Comparison of ENCODE assay signal across 1 cellular context in the genomic region with DNA sequence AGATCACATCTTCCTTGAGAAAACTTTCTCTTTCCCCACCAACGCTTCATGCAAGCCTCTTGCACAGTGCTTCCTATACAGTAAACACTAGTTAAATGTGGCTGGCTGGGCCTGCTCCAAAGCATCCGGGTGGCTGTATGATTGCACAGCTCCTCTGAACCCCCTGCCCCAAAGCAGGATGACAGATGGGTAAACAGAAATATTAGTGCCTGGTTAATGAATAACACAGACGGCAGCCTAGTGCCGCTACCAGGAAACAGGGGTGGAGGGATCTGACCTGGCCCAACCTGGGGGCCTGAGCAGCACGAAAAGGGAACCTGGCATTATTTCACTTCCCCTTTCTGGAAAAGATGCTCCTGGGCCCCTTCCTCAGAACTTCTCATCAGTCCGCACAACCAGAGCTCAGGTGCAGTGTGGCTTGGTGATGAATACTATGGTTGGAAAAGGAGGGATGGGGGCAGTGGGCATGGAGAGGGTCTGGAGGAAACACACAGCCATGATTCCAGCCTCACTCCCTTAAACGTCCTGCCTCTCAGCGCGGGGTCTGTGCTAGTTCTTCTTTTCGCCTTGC.
TF ChIP-seq lines count a peak whose summit lies in the region.

No MANE protein-coding gene starts in this region.

TF ChIP-seq in HepG2, 621 proteins besides CTCF, POLR2A, EP300 and RAD21 (continued from another document and continues in another):
- TF ChIP-seq, protein P1, sequence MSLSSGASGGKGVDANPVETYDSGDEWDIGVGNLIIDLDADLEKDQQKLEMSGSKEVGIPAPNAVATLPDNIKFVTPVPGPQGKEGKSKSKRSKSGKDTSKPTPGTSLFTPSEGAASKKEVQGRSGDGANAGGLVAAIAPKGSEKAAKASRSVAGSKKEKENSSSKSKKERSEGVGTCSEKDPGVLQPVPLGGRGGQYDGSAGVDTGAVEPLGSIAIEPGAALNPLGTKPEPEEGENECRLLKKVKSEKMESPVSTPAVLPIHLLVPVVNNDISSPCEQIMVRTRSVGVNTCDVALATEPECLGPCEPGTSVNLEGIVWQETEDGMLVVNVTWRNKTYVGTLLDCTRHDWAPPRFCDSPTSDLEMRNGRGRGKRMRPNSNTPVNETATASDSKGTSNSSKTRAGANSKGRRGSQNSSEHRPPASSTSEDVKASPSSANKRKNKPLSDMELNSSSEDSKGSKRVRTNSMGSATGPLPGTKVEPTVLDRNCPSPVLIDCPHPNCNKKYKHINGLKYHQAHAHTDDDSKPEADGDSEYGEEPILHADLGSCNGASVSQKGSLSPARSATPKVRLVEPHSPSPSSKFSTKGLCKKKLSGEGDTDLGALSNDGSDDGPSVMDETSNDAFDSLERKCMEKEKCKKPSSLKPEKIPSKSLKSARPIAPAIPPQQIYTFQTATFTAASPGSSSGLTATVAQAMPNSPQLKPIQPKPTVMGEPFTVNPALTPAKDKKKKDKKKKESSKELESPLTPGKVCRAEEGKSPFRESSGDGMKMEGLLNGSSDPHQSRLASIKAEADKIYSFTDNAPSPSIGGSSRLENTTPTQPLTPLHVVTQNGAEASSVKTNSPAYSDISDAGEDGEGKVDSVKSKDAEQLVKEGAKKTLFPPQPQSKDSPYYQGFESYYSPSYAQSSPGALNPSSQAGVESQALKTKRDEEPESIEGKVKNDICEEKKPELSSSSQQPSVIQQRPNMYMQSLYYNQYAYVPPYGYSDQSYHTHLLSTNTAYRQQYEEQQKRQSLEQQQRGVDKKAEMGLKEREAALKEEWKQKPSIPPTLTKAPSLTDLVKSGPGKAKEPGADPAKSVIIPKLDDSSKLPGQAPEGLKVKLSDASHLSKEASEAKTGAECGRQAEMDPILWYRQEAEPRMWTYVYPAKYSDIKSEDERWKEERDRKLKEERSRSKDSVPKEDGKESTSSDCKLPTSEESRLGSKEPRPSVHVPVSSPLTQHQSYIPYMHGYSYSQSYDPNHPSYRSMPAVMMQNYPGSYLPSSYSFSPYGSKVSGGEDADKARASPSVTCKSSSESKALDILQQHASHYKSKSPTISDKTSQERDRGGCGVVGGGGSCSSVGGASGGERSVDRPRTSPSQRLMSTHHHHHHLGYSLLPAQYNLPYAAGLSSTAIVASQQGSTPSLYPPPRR (CRISPR knock-in tag; IDR thresholded peaks at IDR 0.05; ENCODE audit: borderline replicate concordance) = peak; percentile 79; the same call in 1 of the 2 replicates
- TF ChIP-seq KLF6 (CRISPR knock-in tag; IDR thresholded peaks at IDR 0.05) = peak; percentile 40; the same call in 1 of the 2 replicates
- TF ChIP-seq ZNF678 (CRISPR knock-in tag; IDR thresholded peaks at IDR 0.05) = no peak
- no peak; the same call in 1 of the 2 replicates for TF ChIP-seq MXD4 (CRISPR knock-in tag; IDR thresholded peaks at IDR 0.05)
- no peak for TF ChIP-seq KLF16 (CRISPR knock-in tag; IDR thresholded peaks at IDR 0.05)
- no peak; the same call in 1 of the 2 replicates for TF ChIP-seq ZNF567 (CRISPR knock-in tag; IDR thresholded peaks at IDR 0.05; ENCODE audit: borderline replicate concordance)
- TF ChIP-seq MIER2 (CRISPR knock-in tag; IDR thresholded peaks at IDR 0.05) = no peak
- TF ChIP-seq IKZF1 (IDR thresholded peaks at IDR 0.05) = no peak
- TF ChIP-seq ZNF446 (CRISPR knock-in tag; IDR thresholded peaks at IDR 0.05) = no peak
- peak; percentile 45 for TF ChIP-seq CSRNP1 (CRISPR knock-in tag; IDR thresholded peaks at IDR 0.05)
- TF ChIP-seq ZZZ3 (CRISPR knock-in tag; IDR thresholded peaks at IDR 0.05; ENCODE audit: borderline replicate concordance) = no peak
- TF ChIP-seq USF2 (IDR thresholded peaks at IDR 0.05; ENCODE audit: low read depth, low read length) = no peak
- no peak for TF ChIP-seq USF2 (CRISPR knock-in tag; IDR thresholded peaks at IDR 0.05; ENCODE audit: borderline replicate concordance)
- TF ChIP-seq PHF21A (CRISPR knock-in tag; IDR thresholded peaks at IDR 0.05) = peak; percentile 92
- TF ChIP-seq ARHGAP35 (CRISPR knock-in tag; IDR thresholded peaks at IDR 0.05; ENCODE audit: borderline replicate concordance) = no peak
- TF ChIP-seq RARG (CRISPR knock-in tag; IDR thresholded peaks at IDR 0.05; ENCODE audit: low read depth) = no peak
- TF ChIP-seq SCMH1 (CRISPR knock-in tag; IDR thresholded peaks at IDR 0.05; ENCODE audit: borderline replicate concordance) = no peak
- peak; percentile 53; the same call in 1 of the 2 replicates for TF ChIP-seq SPEN (CRISPR knock-in tag; IDR thresholded peaks at IDR 0.05; ENCODE audit: low read depth)
- peak; percentile 63; the same call in 1 of the 2 replicates for TF ChIP-seq ZNF503 (CRISPR knock-in tag; IDR thresholded peaks at IDR 0.05)
- TF ChIP-seq IRF2 (CRISPR knock-in tag; IDR thresholded peaks at IDR 0.05) = peak; percentile 69; the same call in 1 of the 2 replicates
- no peak for TF ChIP-seq ZIK1 (CRISPR knock-in tag; IDR thresholded peaks at IDR 0.05; ENCODE audit: borderline replicate concordance, low read depth)
- TF ChIP-seq HNRNPH1 (optimal IDR thresholded peaks at IDR 0.05; ENCODE audit: low read depth, low read length) = no peak
- TF ChIP-seq RFX1 (IDR thresholded peaks at IDR 0.05) = no peak
- no peak for TF ChIP-seq ZNF577 (CRISPR knock-in tag; IDR thresholded peaks at IDR 0.05; ENCODE audit: borderline replicate concordance, low read depth)
- TF ChIP-seq POLR2AphosphoS5 (IDR thresholded peaks at IDR 0.05; ENCODE audit: low read depth, low read length) = peak; percentile 56
- TF ChIP-seq ZNF710 (CRISPR knock-in tag; IDR thresholded peaks at IDR 0.05; ENCODE audit: borderline replicate concordance) = no peak
- TF ChIP-seq TGIF2 (CRISPR knock-in tag; IDR thresholded peaks at IDR 0.05) = no peak
- TF ChIP-seq, protein P2, sequence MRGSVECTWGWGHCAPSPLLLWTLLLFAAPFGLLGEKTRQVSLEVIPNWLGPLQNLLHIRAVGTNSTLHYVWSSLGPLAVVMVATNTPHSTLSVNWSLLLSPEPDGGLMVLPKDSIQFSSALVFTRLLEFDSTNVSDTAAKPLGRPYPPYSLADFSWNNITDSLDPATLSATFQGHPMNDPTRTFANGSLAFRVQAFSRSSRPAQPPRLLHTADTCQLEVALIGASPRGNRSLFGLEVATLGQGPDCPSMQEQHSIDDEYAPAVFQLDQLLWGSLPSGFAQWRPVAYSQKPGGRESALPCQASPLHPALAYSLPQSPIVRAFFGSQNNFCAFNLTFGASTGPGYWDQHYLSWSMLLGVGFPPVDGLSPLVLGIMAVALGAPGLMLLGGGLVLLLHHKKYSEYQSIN (CRISPR knock-in tag; IDR thresholded peaks at IDR 0.05; ENCODE audit: borderline replicate concordance) = no peak
- TF ChIP-seq CREB1 (IDR thresholded peaks at IDR 0.05) = no peak
- peak; percentile 62 for TF ChIP-seq CREB1 (CRISPR knock-in tag; IDR thresholded peaks at IDR 0.05)
- TF ChIP-seq, protein P3, sequence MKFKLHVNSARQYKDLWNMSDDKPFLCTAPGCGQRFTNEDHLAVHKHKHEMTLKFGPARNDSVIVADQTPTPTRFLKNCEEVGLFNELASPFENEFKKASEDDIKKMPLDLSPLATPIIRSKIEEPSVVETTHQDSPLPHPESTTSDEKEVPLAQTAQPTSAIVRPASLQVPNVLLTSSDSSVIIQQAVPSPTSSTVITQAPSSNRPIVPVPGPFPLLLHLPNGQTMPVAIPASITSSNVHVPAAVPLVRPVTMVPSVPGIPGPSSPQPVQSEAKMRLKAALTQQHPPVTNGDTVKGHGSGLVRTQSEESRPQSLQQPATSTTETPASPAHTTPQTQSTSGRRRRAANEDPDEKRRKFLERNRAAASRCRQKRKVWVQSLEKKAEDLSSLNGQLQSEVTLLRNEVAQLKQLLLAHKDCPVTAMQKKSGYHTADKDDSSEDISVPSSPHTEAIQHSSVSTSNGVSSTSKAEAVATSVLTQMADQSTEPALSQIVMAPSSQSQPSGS (CRISPR knock-in tag; IDR thresholded peaks at IDR 0.05) = peak; percentile 55
- TF ChIP-seq SOX13 (IDR thresholded peaks at IDR 0.05) = no peak
- peak in 1 of 2 experiments; percentile 69; a peak in 2 of 4 replicates for TF ChIP-seq SOX13 (CRISPR knock-in tag; conservative IDR thresholded peaks at IDR 0.05 in 1 of 2, IDR thresholded peaks at IDR 0.05 in 1 of 2)
- TF ChIP-seq CC2D1A (CRISPR knock-in tag; IDR thresholded peaks at IDR 0.05) = no peak
- no peak for TF ChIP-seq ZNF468 (CRISPR knock-in tag; IDR thresholded peaks at IDR 0.05)
- TF ChIP-seq ZSCAN21 (CRISPR knock-in tag; IDR thresholded peaks at IDR 0.05; ENCODE audit: borderline replicate concordance) = no peak
- TF ChIP-seq, protein P4, sequence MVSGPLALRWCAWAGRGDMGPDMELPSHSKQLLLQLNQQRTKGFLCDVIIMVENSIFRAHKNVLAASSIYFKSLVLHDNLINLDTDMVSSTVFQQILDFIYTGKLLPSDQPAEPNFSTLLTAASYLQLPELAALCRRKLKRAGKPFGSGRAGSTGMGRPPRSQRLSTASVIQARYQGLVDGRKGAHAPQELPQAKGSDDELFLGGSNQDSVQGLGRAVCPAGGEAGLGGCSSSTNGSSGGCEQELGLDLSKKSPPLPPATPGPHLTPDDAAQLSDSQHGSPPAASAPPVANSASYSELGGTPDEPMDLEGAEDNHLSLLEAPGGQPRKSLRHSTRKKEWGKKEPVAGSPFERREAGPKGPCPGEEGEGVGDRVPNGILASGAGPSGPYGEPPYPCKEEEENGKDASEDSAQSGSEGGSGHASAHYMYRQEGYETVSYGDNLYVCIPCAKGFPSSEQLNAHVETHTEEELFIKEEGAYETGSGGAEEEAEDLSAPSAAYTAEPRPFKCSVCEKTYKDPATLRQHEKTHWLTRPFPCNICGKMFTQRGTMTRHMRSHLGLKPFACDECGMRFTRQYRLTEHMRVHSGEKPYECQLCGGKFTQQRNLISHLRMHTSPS (CRISPR knock-in tag; IDR thresholded peaks at IDR 0.05; ENCODE audit: low read depth) = peak; percentile 43; the same call in 1 of the 2 replicates
- TF ChIP-seq RXRB (CRISPR knock-in tag; IDR thresholded peaks at IDR 0.05; ENCODE audit: borderline replicate concordance) = peak; percentile 95
- TF ChIP-seq DPF2 (CRISPR knock-in tag; IDR thresholded peaks at IDR 0.05; ENCODE audit: borderline replicate concordance, low read depth) = peak; percentile 54; the same call in 1 of the 2 replicates
- no peak for TF ChIP-seq IRF1 (CRISPR knock-in tag; IDR thresholded peaks at IDR 0.05; ENCODE audit: low read depth)
- no peak for TF ChIP-seq NCOA1 (CRISPR knock-in tag; IDR thresholded peaks at IDR 0.05)
